ENCODE assay signal across 9 cellular contexts in the genomic region with DNA sequence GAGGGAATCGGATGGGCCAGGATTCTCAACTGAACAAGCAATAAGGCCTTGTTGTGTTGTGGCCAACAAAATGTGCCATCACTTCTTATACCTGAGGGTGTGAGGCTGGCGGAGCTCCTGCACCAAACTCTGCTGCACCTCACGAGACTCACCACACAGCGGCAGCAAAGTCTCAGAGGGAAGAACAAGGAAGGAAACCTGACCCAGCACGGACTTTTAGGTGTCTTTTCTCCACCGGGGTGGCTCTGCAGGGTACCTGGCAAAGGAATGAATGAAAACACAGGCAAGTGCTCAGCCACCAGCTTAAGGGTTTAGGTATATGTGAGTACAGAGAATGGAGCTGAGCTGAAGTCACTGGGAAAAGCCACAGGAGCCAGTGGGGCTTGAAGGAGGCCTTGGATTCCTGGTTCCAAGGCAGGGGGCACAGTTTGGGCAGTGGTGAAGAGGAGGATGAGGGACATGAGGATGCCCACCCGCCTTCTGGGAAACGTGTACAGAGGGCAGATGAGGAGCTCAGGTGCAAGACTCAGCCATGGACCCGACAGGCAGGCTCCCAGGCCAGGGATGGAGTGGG. TPM values are rescaled to one million over a fixed set of nuclear protein-coding genes. Genes with fewer than 3 reads are reported as not detected.
DNase-seq lines count a peak whose midpoint lies in the region; ATAC-seq, FAIRE-seq and TF ChIP-seq lines count a peak whose summit lies in the region.
"Had no signal": no experiment of that assay in that cellular context is flagged by ENCODE, and none has a peak within 500 bp of the region (broad histone marks: within the 10 kb centered on the region; RNA-seq: fewer than 3 reads in every experiment).

No MANE protein-coding gene starts in this region.

- TF ChIP-seq RAD21 in HepG2 (CRISPR knock-in tag; IDR thresholded peaks at IDR 0.05), result 0 out of 2 replicates have a peak, but pooled peaks have one; percentile 20

- DNase-seq in Caco-2 (peak; percentile 81), NOMO-1 (lab: John Stamatoyannopoulos, UW; ENCODE audit: unreplicated experiment in 2 of 2) (peak; percentile 50 to 57), T47D (ENCODE audit: low read depth in 1 of 2, low spot score in 1 of 2) (peak; percentile 47 to 77), HepG2 (ENCODE audit: low spot score) (peak; percentile 46), upper lobe of right lung (peak; percentile 73), HCEC 1CT (no peak)

- no peak overlapping the region for H3K4me3 ChIP-seq in Caco-2 (ENCODE audit: low read depth, low read length)
- peak overlapping the region in 1 of 3 experiments; percentile 6; a peak in 1 of 6 replicates for H3K4me3 ChIP-seq in HepG2 (replicated peaks in 1 of 3; ENCODE audit: insufficient read depth in 1 of 3, low read depth in 2 of 3, low read length in 3 of 3)
- H3K4me3 ChIP-seq in upper lobe of right lung, result no peak overlapping the region
- H3K4me3 ChIP-seq: SJSA1 had no signal

- H3K79me2 ChIP-seq in HepG2 (ENCODE audit: insufficient read depth, low read length), result no peaks in the 10 kb centered on the region

- CTCF ChIA-PET in Caco-2 (lab: Charles Lee) (interaction anchor here (0.6 to 1.5 kb wide), 7 partner anchors 12 to 1034 kb away, joined by 3 to 19 read pairs (median 3); no protein-coding TSS in a partner anchor), HepG2 (lab: Yijun Ruan, JAX; ENCODE audit: low intra/inter-chr PET ratio, low total read pairs) (interaction anchor here (1.3 kb wide), 1 partner anchor 104 kb away, joined by 3 read pairs; no protein-coding TSS in a partner anchor)

- BruUV-seq in Caco-2 (replicated peaks; lab: Mats Ljungman, UMichigan), result no TSS peak
- BruUV-seq in HepG2 (replicated peaks; lab: Mats Ljungman, UMichigan), result no TSS peak

- H3K4me1 Mint-ChIP-seq in Caco-2 (ENCODE audit: low read depth, unreplicated experiment), result peaks cover 29% of the 10 kb centered on the region

- intact Hi-C loops in Caco-2 (cut with micrococcal nuclease; ENCODE audit: unreplicated experiment), result loop anchor here (1.0 to 5.0 kb wide), 5 partner anchors 73 to 201 kb away; no protein-coding TSS in a partner anchor
- intact Hi-C loops in HepG2 (cut with micrococcal nuclease; ENCODE audit: unreplicated experiment), result loop anchor here (1.0 kb wide), 1 partner anchor 104 kb away; no protein-coding TSS in a partner anchor
- intact Hi-C loops in upper lobe of right lung (cut with DNase I), result no loop called here

- H3K9ac ChIP-seq in HepG2 (ENCODE audit: insufficient read depth, low read depth, low read length), result no peak overlapping the region

- H3K4me3 Mint-ChIP-seq in Caco-2 (ENCODE audit: unreplicated experiment), result peak overlapping the region; percentile 31

- peak overlapping the region; percentile 63 for H3K4me2 ChIP-seq in HepG2 (ENCODE audit: low read depth, low read length)

- TF ChIP-seq CTCF in Caco-2 (IDR thresholded peaks at IDR 0.05; ENCODE audit: insufficient read depth in 1 of 2, low read depth in 1 of 2, low read length in 1 of 2, severe bottlenecking in 1 of 2, unreplicated experiment in 1 of 2), result peak; percentile 51 to 78
- peak; percentile 81 for TF ChIP-seq CTCF in HepG2 (CRISPR knock-in tag; IDR thresholded peaks at IDR 0.05)
- peak; percentile 62 for TF ChIP-seq CTCF in upper lobe of right lung (IDR thresholded peaks at IDR 0.05)

- 3% methylated on average over 9 of the region's 9 CpGs for WGBS in HepG2 (ENCODE audit: low lambda C conversion rate)

- POLR2A ChIA-PET in Caco-2 (lab: Charles Lee) (no interaction called here), HepG2 (lab: Yijun Ruan, JAX) (no interaction called here)

- H3K27ac ChIP-seq in HepG2 (ENCODE audit: extremely low read length, insufficient read depth, low read length), result no peak overlapping the region
- no peak overlapping the region for H3K27ac ChIP-seq in upper lobe of right lung
- H3K27ac ChIP-seq: SJSA1 had no signal

- peak overlapping the region; percentile 80 for H3K27ac Mint-ChIP-seq in Caco-2 (ENCODE audit: unreplicated experiment)

- H3K9me3 Mint-ChIP-seq in Caco-2 (ENCODE audit: unreplicated experiment), result no peaks in the 10 kb centered on the region

- peak; percentile 83 for FAIRE-seq in HepG2 (lab: Jason Lieb, UNC)

- no peaks in the 10 kb centered on the region for H3K27me3 Mint-ChIP-seq in Caco-2 (ENCODE audit: insufficient read depth, unreplicated experiment)

- TF ChIP-seq EP300 in HepG2 (IDR thresholded peaks at IDR 0.05; ENCODE audit: low read depth in 2 of 2, low read length in 2 of 2) (no peak), HepG2 (CRISPR knock-in tag; IDR thresholded peaks at IDR 0.05; ENCODE audit: borderline replicate concordance) (no peak)

- no peak for TF ChIP-seq POLR2A in HepG2 (IDR thresholded peaks at IDR 0.05; ENCODE audit: insufficient read depth in 1 of 2, low read depth in 2 of 2, low read length in 2 of 2)

- no peaks in the 10 kb centered on the region for H3K36me3 Mint-ChIP-seq in Caco-2 (ENCODE audit: insufficient read depth, unreplicated experiment)

- ATAC-seq in GM18868 (IDR thresholded peaks at IDR 0.05; ENCODE audit: unreplicated experiment) (peak; percentile 98), HG03469 (IDR thresholded peaks at IDR 0.05; ENCODE audit: unreplicated experiment) (peak; percentile 75), HepG2 (peak; percentile 96), upper lobe of right lung (peak; percentile 89)

- 0 out of 2 replicates have a peak, but pooled peaks cover 8% of the 10 kb centered on the region for H3K4me1 ChIP-seq in Caco-2
- H3K4me1 ChIP-seq in HepG2 (ENCODE audit: insufficient read depth, low read length), result 0 out of 2 replicates have a peak, but pooled peaks cover 5% of the 10 kb centered on the region
- no peaks in the 10 kb centered on the region for H3K4me1 ChIP-seq in upper lobe of right lung
- H3K4me1 ChIP-seq: SJSA1 had no signal

- H3K27me3 ChIP-seq in Caco-2 (replicated peaks; ENCODE audit: control insufficient read depth, insufficient read depth, low read length) (no peaks in the 10 kb centered on the region), HepG2 (ENCODE audit: control insufficient read depth in 1 of 2, insufficient read depth in 2 of 2, low read length in 2 of 2) (0 out of 5 replicates have a peak, but pooled peaks cover 0 to 3% of the 10 kb centered on the region in 2 experiments), upper lobe of right lung (no peaks in the 10 kb centered on the region)
- H3K27me3 ChIP-seq: SJSA1 had no signal

- H4K20me1 ChIP-seq in HepG2 (ENCODE audit: insufficient read depth, low read length), result no peaks in the 10 kb centered on the region

- in situ Hi-C loops in T47D (cut with HindIII; ENCODE audit: low pct_unique_long_range_greater_than_20kb, low sequenced_read_pairs) (no loop called here), HepG2 (cut with HindIII; ENCODE audit: extremely low pct_ligation_motif_present, low pct_unique_long_range_greater_than_20kb) (no loop called here)

- H3K36me3 ChIP-seq in Caco-2 (ENCODE audit: control insufficient read depth, insufficient read depth, low read length) (no peaks in the 10 kb centered on the region), HepG2 (replicated peaks in 1 of 2; ENCODE audit: control insufficient read depth in 1 of 2, insufficient read depth in 2 of 2, low read length in 2 of 2) (no peaks in the 10 kb centered on the region), upper lobe of right lung (no peaks in the 10 kb centered on the region)
- H3K36me3 ChIP-seq: SJSA1 had no signal

- H3K9me3 ChIP-seq in Caco-2 (no peaks in the 10 kb centered on the region), HepG2 (ENCODE audit: low read length) (no peaks in the 10 kb centered on the region), upper lobe of right lung (no peaks in the 10 kb centered on the region)
- H3K9me3 ChIP-seq: SJSA1 had no signal

- no peak overlapping the region for H2AFZ ChIP-seq in HepG2 (ENCODE audit: low read length)

TF ChIP-seq in HepG2, 621 proteins besides CTCF, POLR2A, EP300 and RAD21 (continues in another document):
- 0 out of 2 replicates have a peak, but pooled peaks have one; percentile 26 for TF ChIP-seq ELF3 (CRISPR knock-in tag; IDR thresholded peaks at IDR 0.05)
- no peak for TF ChIP-seq ZIK1 (CRISPR knock-in tag; IDR thresholded peaks at IDR 0.05; ENCODE audit: borderline replicate concordance, low read depth)
- TF ChIP-seq ZNF572 (CRISPR knock-in tag; IDR thresholded peaks at IDR 0.05), result 0 out of 2 replicates have a peak, but pooled peaks have one; percentile 24
- peak; percentile 70; the same call in 1 of the 2 replicates for TF ChIP-seq SMC3 (IDR thresholded peaks at IDR 0.05; ENCODE audit: low read length)
- TF ChIP-seq, protein P1, sequence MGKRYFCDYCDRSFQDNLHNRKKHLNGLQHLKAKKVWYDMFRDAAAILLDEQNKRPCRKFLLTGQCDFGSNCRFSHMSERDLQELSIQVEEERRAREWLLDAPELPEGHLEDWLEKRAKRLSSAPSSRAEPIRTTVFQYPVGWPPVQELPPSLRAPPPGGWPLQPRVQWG (CRISPR knock-in tag; IDR thresholded peaks at IDR 0.05; ENCODE audit: borderline replicate concordance, low read depth), result no peak

RNA-seq across cellular contexts. Expression of a gene that starts 31.1 kb away (rescaled TPM):
- total RNA-seq in Caco-2 (2022) (38.0 and 40.9 TPM in 2 replicates), HepG2 (2016; rRNA removed; fragmentation: Illumina TruSeq; extraction: Trizol) (not detected in 2 replicates), upper lobe of right lung (not detected)
- total RNA-seq in HepG2 (2016; cell fraction: cytosol; rRNA removed; fragmentation: Illumina TruSeq; extraction: Trizol; ENCODE audit: low read depth), result not detected in 2 replicates
- not detected in 2 replicates for total RNA-seq in HepG2 (2016; cell fraction: insoluble cytoplasmic fraction; rRNA removed; fragmentation: Illumina TruSeq; extraction: Trizol)
- not detected in 2 replicates for total RNA-seq in HepG2 (2016; cell fraction: membrane; rRNA removed; fragmentation: Illumina TruSeq; extraction: Trizol)
- total RNA-seq in HepG2 (2016; cell fraction: nucleus; rRNA removed; fragmentation: Illumina TruSeq; extraction: Trizol), result not detected in 2 replicates
- not detected in 2 replicates for polyA plus RNA-seq in HepG2 (2011; rRNA removed)
- not detected in 2 replicates for polyA plus RNA-seq in HepG2 (2011; cell fraction: cytosol; rRNA removed)
- polyA plus RNA-seq in HepG2 (2011; cell fraction: nucleus; rRNA removed), result not detected in 2 replicates
- polyA plus RNA-seq in HepG2 (2012), result not detected in 2 replicates
- polyA plus RNA-seq in HepG2 (2016; cell fraction: cytosol; fragmentation: Illumina TruSeq; extraction: Trizol; ENCODE audit: low read depth), result not detected in 2 replicates
- polyA plus RNA-seq in HepG2 (2016; cell fraction: insoluble cytoplasmic fraction; fragmentation: Illumina TruSeq; extraction: Trizol; ENCODE audit: low read depth), result not detected in 2 replicates
- not detected in 2 replicates for polyA plus RNA-seq in HepG2 (2016; cell fraction: membrane; fragmentation: Illumina TruSeq; extraction: Trizol; ENCODE audit: low read depth)
- not detected in 2 replicates for polyA plus RNA-seq in HepG2 (2016; cell fraction: nucleus; fragmentation: Illumina TruSeq; extraction: Trizol; ENCODE audit: insufficient read depth, low read depth)
- polyA minus RNA-seq in HepG2 (2011; rRNA and poly(A)+ RNA removed; ENCODE audit: low replicate concordance), result not detected in 2 replicates
- polyA minus RNA-seq in HepG2 (2011; cell fraction: cytosol; rRNA and poly(A)+ RNA removed), result not detected in 2 replicates
- polyA minus RNA-seq in HepG2 (2011; cell fraction: nucleus; rRNA and poly(A)+ RNA removed), result not detected in 2 replicates
- total RNA-seq: SJSA1 had no signal

Comparison
In these comparisons a context has a peak if more than half of its experiments do, and no peak if none do; other contexts are left out.
1. RNA of a gene that starts 31.1 kb away (total RNA-seq): 38.0 to 40.9 TPM in Caco-2; not detected in HepG2 and not detected in upper lobe of right lung (single experiment); every median in the first group is over 10 times any median in the second.
2. Peak in every context shown above with its lines, with median percentiles within 50 percentile points of each other: CTCF ChIP-seq and ATAC-seq.